In the genomic region with DNA sequence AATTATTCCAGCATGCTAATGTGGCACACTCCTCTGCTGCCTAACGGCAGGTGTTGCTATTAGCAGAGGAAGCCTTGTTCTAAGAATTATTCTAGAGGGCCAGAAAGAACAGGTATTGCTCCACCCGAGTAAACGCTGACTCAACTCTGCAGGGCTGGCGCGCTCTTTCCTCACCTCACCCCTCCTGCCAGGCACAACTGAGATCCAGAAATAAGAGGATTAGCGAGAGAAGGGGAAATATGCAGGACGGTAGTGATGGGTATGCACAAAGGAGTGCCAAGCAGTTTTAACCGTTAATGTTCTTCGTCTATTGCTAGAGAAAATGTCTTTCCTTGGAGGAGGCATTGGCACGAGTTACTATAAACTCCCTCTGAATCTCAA, we compare ENCODE assay signal across 8 cellular contexts. TPM values are rescaled to one million over a fixed set of nuclear protein-coding genes. Genes with fewer than 3 reads are reported as not detected.
DNase-seq lines count a peak whose midpoint lies in the region; ATAC-seq, FAIRE-seq and TF ChIP-seq lines count a peak whose summit lies in the region.

No MANE protein-coding gene starts in this region.

- H3K79me2 ChIP-seq in ACC112 (ENCODE audit: control insufficient read depth, insufficient read depth, low read length, unreplicated experiment) (no peaks in the 10 kb centered on the region), endothelial cell of umbilical vein (ENCODE audit: control insufficient read depth, insufficient read depth, low read length) (no peaks in the 10 kb centered on the region)

- H3K4me1 ChIP-seq in ACC112 (ENCODE audit: control insufficient read depth, insufficient read depth, low read length, unreplicated experiment) (peaks cover 10% of the 10 kb centered on the region), endothelial cell of umbilical vein (ENCODE audit: control insufficient read depth, extremely low read depth, insufficient read depth, low read length) (peaks cover 9% of the 10 kb centered on the region), neutrophil (ENCODE audit: control insufficient read depth in 1 of 2, insufficient read depth in 1 of 2, low read depth in 1 of 2, low read length in 1 of 2) (peaks cover 13 to 14% of the 10 kb centered on the region in 2 experiments)

- H3K9me3 ChIP-seq in endothelial cell of umbilical vein (replicated peaks; ENCODE audit: control insufficient read depth, insufficient read depth, low read length) (no peaks in the 10 kb centered on the region), neutrophil (no peaks in the 10 kb centered on the region)

- no peak for TF ChIP-seq CTCF in endothelial cell of umbilical vein (IDR thresholded peaks at IDR 0.05; ENCODE audit: extremely low read depth in 1 of 2, insufficient read depth in 1 of 2, low read depth in 1 of 2, low read length in 2 of 2)
- no peak for TF ChIP-seq CTCF in neutrophil (IDR thresholded peaks at IDR 0.05)

- intact Hi-C loops in endothelial cell of umbilical vein (cut with micrococcal nuclease) = loop anchor here (2.0 kb wide), 1 partner anchor 51 kb away; no protein-coding TSS in a partner anchor

- peak; percentile 31 for ATAC-seq in GM19035 (IDR thresholded peaks at IDR 0.05; ENCODE audit: unreplicated experiment)
- ATAC-seq in GM19397 (IDR thresholded peaks at IDR 0.05; ENCODE audit: unreplicated experiment) = no peak

- DNase-seq in NCI-H82 (lab: John Stamatoyannopoulos, UW) = peak; percentile 61
- no peak for DNase-seq in endothelial cell of umbilical vein (ENCODE audit: low read depth, low spot score)
- no peak for DNase-seq in A172 (ENCODE audit: low spot score)
- no peak for DNase-seq in activated CD4-positive, alpha-beta T cell treated with anti-CD3 and anti-CD28 coated beads for 48 hours

- H3K27me3 ChIP-seq in ACC112 (ENCODE audit: insufficient read depth, low read length) (peaks cover 15% of the 10 kb centered on the region), endothelial cell of umbilical vein (ENCODE audit: control insufficient read depth in 2 of 2, insufficient read depth in 2 of 2, low read length in 2 of 2) (peaks cover 23 to 40% of the 10 kb centered on the region in 2 experiments), neutrophil (peaks cover 47% of the 10 kb centered on the region)

- no peak overlapping the region for H3K9ac ChIP-seq in endothelial cell of umbilical vein (replicated peaks; ENCODE audit: extremely low read depth, insufficient read depth, low read length)

- peak overlapping the region; percentile 26 for H3K4me2 ChIP-seq in endothelial cell of umbilical vein (ENCODE audit: insufficient read depth, low read length)

- H3K9me1 ChIP-seq in endothelial cell of umbilical vein (replicated peaks; ENCODE audit: control insufficient read depth, extremely low read depth, insufficient read depth, low read length) = no peaks in the 10 kb centered on the region

- POLR2A ChIA-PET in endothelial cell of umbilical vein (lab: Charles Lee) = no interaction called here

- H3K4me3 ChIP-seq in ACC112 (ENCODE audit: low read depth, low read length) (peak overlapping the region; percentile 75), endothelial cell of umbilical vein (replicated peaks in 1 of 3; ENCODE audit: insufficient read depth in 1 of 3, low read depth in 1 of 3, low read length in 3 of 3) (peak overlapping the region in 2 of 3 experiments; percentile 18 to 25), neutrophil (ENCODE audit: low read depth in 1 of 2, low read length in 1 of 2) (peak overlapping the region; percentile 15 to 41)

- H2AFZ ChIP-seq in ACC112 (ENCODE audit: low read length, unreplicated experiment) (peak overlapping the region; percentile 70), endothelial cell of umbilical vein (ENCODE audit: low read depth, low read length) (peak overlapping the region; percentile 52)

- no peak for FAIRE-seq in endothelial cell of umbilical vein (lab: Jason Lieb, UNC)

- H3K36me3 ChIP-seq in ACC112 (ENCODE audit: insufficient read depth, low read length) = no peaks in the 10 kb centered on the region
- no peaks in the 10 kb centered on the region for H3K36me3 ChIP-seq in endothelial cell of umbilical vein (ENCODE audit: control insufficient read depth in 2 of 2, extremely low read depth in 1 of 2, insufficient read depth in 2 of 2, low read length in 2 of 2)
- H3K36me3 ChIP-seq in neutrophil = no peaks in the 10 kb centered on the region

- CTCF ChIA-PET in endothelial cell of umbilical vein (lab: Charles Lee) = interaction anchor here (1.5 to 1.9 kb wide), 2 partner anchors 25 to 46 kb away, joined by 4 to 5 read pairs; no protein-coding TSS in a partner anchor

- no peak overlapping the region for H3K27ac ChIP-seq in ACC112 (ENCODE audit: low read depth, low read length)
- H3K27ac ChIP-seq in endothelial cell of umbilical vein (ENCODE audit: insufficient read depth, low read depth, low read length) = no peak overlapping the region
- H3K27ac ChIP-seq in neutrophil = no peak overlapping the region

- BruUV-seq in endothelial cell of umbilical vein (replicated peaks; lab: Mats Ljungman, UMichigan) = no TSS peak

- dilution Hi-C loops in endothelial cell of umbilical vein (cut with MboI; ENCODE audit: extremely low pct_ligation_motif_present, low sequenced_read_pairs) = no loop called here

- TF ChIP-seq POLR2A in endothelial cell of umbilical vein (IDR thresholded peaks at IDR 0.05; ENCODE audit: low read depth, low read length) = no peak

- H4K20me1 ChIP-seq in endothelial cell of umbilical vein (replicated peaks; ENCODE audit: control insufficient read depth, extremely low read depth, insufficient read depth, low read length) = no peaks in the 10 kb centered on the region

TF ChIP-seq in endothelial cell of umbilical vein, 7 proteins besides CTCF, POLR2A, EP300 and RAD21:
- TF ChIP-seq EZH2 (IDR thresholded peaks at IDR 0.05; ENCODE audit: borderline replicate concordance, low read depth, low read length, severe bottlenecking) (no peak), POLR2AphosphoS5 (IDR thresholded peaks at IDR 0.05; ENCODE audit: insufficient read depth, low read depth, low read length) (no peak), MYC (IDR thresholded peaks at IDR 0.05; ENCODE audit: low read depth, low read length) (no peak), FOS (IDR thresholded peaks at IDR 0.05; ENCODE audit: borderline replicate concordance, insufficient read depth, low read length) (no peak), JUN (IDR thresholded peaks at IDR 0.05; ENCODE audit: borderline replicate concordance, insufficient read depth, insufficient read length, low read depth) (no peak)

RNA-seq across cellular contexts. Expression of a gene that starts 0.4 kb away (rescaled TPM):
- total RNA-seq in endothelial cell of umbilical vein = 0.69 TPM in 1 of 2 replicates, not detected in the other
- 0.05 and 0.07 TPM in 2 replicates for polyA plus RNA-seq in endothelial cell of umbilical vein
- 0.04 and 0.08 TPM in 2 replicates for polyA plus RNA-seq in endothelial cell of umbilical vein (2011; cell fraction: cytosol; rRNA removed)
- polyA plus RNA-seq in endothelial cell of umbilical vein (2011; cell fraction: nucleus; rRNA removed) = 0.01 and 0.05 TPM in 2 replicates
- polyA plus RNA-seq in endothelial cell of umbilical vein (2012) = 0.15 TPM in 1 of 2 replicates, not detected in the other
- polyA minus RNA-seq in endothelial cell of umbilical vein = 0.13 TPM in 1 of 2 replicates, not detected in the other
- polyA minus RNA-seq in endothelial cell of umbilical vein (2011; cell fraction: cytosol; rRNA and poly(A)+ RNA removed) = not detected
- 0.19 TPM in 1 of 2 replicates, not detected in the other for polyA minus RNA-seq in endothelial cell of umbilical vein (2011; cell fraction: nucleus; rRNA and poly(A)+ RNA removed)
- total RNA-seq in A172 (2014; rRNA removed; shearing (Covaris generic)) = not detected in 2 replicates

Comparison
In these comparisons a context has a peak if more than half of its experiments do, and no peak if none do; other contexts are left out.
1. H3K4me3 ChIP-seq: peak in every context shown above with its lines; median percentile 75 in ACC112; 28 in neutrophil; 22 in endothelial cell of umbilical vein.